Comparison of ENCODE assay signal across 1 cellular context in the genomic region with DNA sequence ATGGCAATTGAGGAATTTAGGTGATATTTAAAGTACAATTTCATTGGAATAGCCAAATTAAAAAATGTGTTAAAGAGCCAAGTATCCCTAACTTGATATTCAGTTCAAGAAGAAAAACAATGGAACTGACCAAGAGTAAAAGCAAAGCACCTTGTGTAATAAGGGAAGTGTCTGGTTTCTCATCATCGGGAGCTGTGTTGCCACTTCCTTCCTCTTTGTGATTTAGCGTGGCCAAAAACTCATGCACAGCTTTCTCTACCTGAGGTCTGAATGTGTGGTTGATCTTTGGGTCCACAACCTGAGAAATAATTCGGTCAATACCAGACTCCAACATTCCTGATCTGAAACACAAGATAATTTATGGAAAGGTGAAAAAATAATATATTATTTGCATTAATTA.
TF ChIP-seq lines count a peak whose summit lies in the region.

No MANE protein-coding gene starts in this region.

TF ChIP-seq in SK-N-SH treated with all-trans-retinoic acid at 6 μM for 48 hours, 23 proteins besides CTCF, POLR2A, EP300 and RAD21 (continued from another document):
- TF ChIP-seq, protein P1, sequence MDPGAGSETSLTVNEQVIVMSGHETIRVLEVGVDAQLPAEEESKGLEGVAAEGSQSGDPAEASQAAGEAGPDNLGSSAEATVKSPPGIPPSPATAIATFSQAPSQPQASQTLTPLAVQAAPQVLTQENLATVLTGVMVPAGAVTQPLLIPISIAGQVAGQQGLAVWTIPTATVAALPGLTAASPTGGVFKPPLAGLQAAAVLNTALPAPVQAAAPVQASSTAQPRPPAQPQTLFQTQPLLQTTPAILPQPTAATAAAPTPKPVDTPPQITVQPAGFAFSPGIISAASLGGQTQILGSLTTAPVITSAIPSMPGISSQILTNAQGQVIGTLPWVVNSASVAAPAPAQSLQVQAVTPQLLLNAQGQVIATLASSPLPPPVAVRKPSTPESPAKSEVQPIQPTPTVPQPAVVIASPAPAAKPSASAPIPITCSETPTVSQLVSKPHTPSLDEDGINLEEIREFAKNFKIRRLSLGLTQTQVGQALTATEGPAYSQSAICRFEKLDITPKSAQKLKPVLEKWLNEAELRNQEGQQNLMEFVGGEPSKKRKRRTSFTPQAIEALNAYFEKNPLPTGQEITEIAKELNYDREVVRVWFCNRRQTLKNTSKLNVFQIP (CRISPR knock-in tag; IDR thresholded peaks at IDR 0.05; ENCODE audit: borderline replicate concordance, low read depth) = no peak
- TF ChIP-seq PPARA (CRISPR knock-in tag; IDR thresholded peaks at IDR 0.05; ENCODE audit: borderline replicate concordance) (no peak), ISL1 (CRISPR knock-in tag; IDR thresholded peaks at IDR 0.05) (no peak), ZNF565 (CRISPR knock-in tag; conservative IDR thresholded peaks at IDR 0.05; ENCODE audit: low read depth) (no peak), ZNF8 (CRISPR knock-in tag; IDR thresholded peaks at IDR 0.05) (no peak)
- TF ChIP-seq, protein P2, sequence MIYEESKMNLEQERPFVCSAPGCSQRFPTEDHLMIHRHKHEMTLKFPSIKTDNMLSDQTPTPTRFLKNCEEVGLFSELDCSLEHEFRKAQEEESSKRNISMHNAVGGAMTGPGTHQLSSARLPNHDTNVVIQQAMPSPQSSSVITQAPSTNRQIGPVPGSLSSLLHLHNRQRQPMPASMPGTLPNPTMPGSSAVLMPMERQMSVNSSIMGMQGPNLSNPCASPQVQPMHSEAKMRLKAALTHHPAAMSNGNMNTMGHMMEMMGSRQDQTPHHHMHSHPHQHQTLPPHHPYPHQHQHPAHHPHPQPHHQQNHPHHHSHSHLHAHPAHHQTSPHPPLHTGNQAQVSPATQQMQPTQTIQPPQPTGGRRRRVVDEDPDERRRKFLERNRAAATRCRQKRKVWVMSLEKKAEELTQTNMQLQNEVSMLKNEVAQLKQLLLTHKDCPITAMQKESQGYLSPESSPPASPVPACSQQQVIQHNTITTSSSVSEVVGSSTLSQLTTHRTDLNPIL (CRISPR knock-in tag; IDR thresholded peaks at IDR 0.05; ENCODE audit: low read depth) = no peak
